In genomic region chr2:217185265-217185995, GRCh38 we compare ENCODE assay signal across 16 cellular contexts.
A peak's percentile ranks its signal among the peaks of the same experiment; 100 is the strongest.
DNase-seq lines count a peak whose midpoint lies in the region; ATAC-seq, FAIRE-seq and TF ChIP-seq lines count a peak whose summit lies in the region.
"Had no signal": no experiment of that assay in that cellular context is flagged by ENCODE, and none has a peak within 500 bp of the region (broad histone marks: within the 10 kb centered on the region; RNA-seq: fewer than 3 reads in every experiment).

No MANE protein-coding gene starts in this region.

- 78% methylated on average over 7 of the region's 7 CpGs for WGBS in suprapubic skin

- no peak for TF ChIP-seq EP300 in suprapubic skin (IDR thresholded peaks at IDR 0.05)

- ATAC-seq in HG03045 (IDR thresholded peaks at IDR 0.05; ENCODE audit: unreplicated experiment) = no peak
- ATAC-seq: GM23338 had no signal

- H3K4me1 ChIP-seq in adipocyte (ENCODE audit: control insufficient read depth, insufficient read depth, low read length) (peaks cover 45% of the 10 kb centered on the region), suprapubic skin (no peaks in the 10 kb centered on the region)
- H3K4me1 ChIP-seq: BLaER1 treated with 17β-estradiol and CSF1 and Interleukin-3, amounts not matched to agents 10 nM and 100 nM had no signal

- H3K27me3 ChIP-seq in adipocyte (replicated peaks; ENCODE audit: control insufficient read depth, insufficient read depth, low read length) (no peaks in the 10 kb centered on the region), suprapubic skin (no peaks in the 10 kb centered on the region)

- no peak for TF ChIP-seq CTCF in suprapubic skin (IDR thresholded peaks at IDR 0.05)

- FAIRE-seq in GM12891 (lab: Jason Lieb, UNC) = peak; percentile 76
- FAIRE-seq: GM18507 had no signal

- DNase-seq in GM12891 (ENCODE audit: insufficient read length, low spot score) (no peak), adipocyte (ENCODE audit: low read depth) (no peak), hepatic stellate cell (ENCODE audit: low spot score) (peak; percentile 17), suprapubic skin (ENCODE audit: low spot score in 2 of 2) (no peak), amygdala (lab: John Stamatoyannopoulos, UW) (no peak), islet precursor cell (no peak)
- DNase-seq: DMS 273 treated with DMSO at 0.1 percent for 48 hours, NCI-H2107, NCI-H345, NCI-H69, PC-9 had no signal

- TF ChIP-seq POLR2A in GM12891 (IDR thresholded peaks at IDR 0.05; ENCODE audit: low read depth, low read length) (no peak), suprapubic skin (IDR thresholded peaks at IDR 0.05) (no peak)

- H3K4me3 ChIP-seq in adipocyte (ENCODE audit: low read length) = peak overlapping the region; percentile 10
- H3K4me3 ChIP-seq in suprapubic skin = no peak overlapping the region
- H3K4me3 ChIP-seq: BLaER1 treated with 17β-estradiol and CSF1 and Interleukin-3, amounts not matched to agents 10 nM and 100 nM; GM23338; PC-9; SK-N-MC had no signal

- H3K36me3 ChIP-seq in adipocyte (ENCODE audit: control insufficient read depth, insufficient read depth, low read length, severe bottlenecking) (no peaks in the 10 kb centered on the region), suprapubic skin (no peaks in the 10 kb centered on the region)
- H3K36me3 ChIP-seq: BLaER1 treated with 17β-estradiol and CSF1 and Interleukin-3, amounts not matched to agents 10 nM and 100 nM had no signal

- H3K27ac ChIP-seq in suprapubic skin = peak overlapping the region; percentile 68
- H3K27ac ChIP-seq: BLaER1 treated with 17β-estradiol and CSF1 and Interleukin-3, amounts not matched to agents 10 nM and 100 nM; PC-9; SK-N-MC had no signal

- H3K9me3 ChIP-seq in adipocyte (ENCODE audit: control insufficient read depth, low read length) (no peaks in the 10 kb centered on the region), suprapubic skin (no peaks in the 10 kb centered on the region)
- H3K9me3 ChIP-seq: BLaER1 treated with 17β-estradiol and CSF1 and Interleukin-3, amounts not matched to agents 10 nM and 100 nM had no signal

- peak overlapping the region; percentile 82 for H3K9ac ChIP-seq in adipocyte (ENCODE audit: low read length)
- H3K9ac ChIP-seq: BLaER1 treated with 17β-estradiol and CSF1 and Interleukin-3, amounts not matched to agents 10 nM and 100 nM had no signal

TF ChIP-seq in GM12891, 5 proteins besides CTCF, POLR2A, EP300 and RAD21:
- TF ChIP-seq PAX5 (IDR thresholded peaks at IDR 0.05; ENCODE audit: insufficient read depth, low read length, severe bottlenecking) (no peak), POU2F2 (IDR thresholded peaks at IDR 0.05; ENCODE audit: low read depth, low read length) (no peak), SPI1 (IDR thresholded peaks at IDR 0.05; ENCODE audit: low read depth, low read length) (no peak)
